In genomic region chr2:119846021-119846420, GRCh38 we compare ENCODE assay signal across 20 cellular contexts.
"Had no signal": no experiment of that assay in that cellular context is flagged by ENCODE, and none has a peak within 500 bp of the region (broad histone marks: within the 10 kb centered on the region; RNA-seq: fewer than 3 reads in every experiment).

No MANE protein-coding gene starts in this region.

- H3K4me3 ChIP-seq: lung, psoas muscle, right lobe of liver, stomach, thoracic aorta, upper lobe of right lung had no signal

- H3K9me3 Mint-ChIP-seq: effector memory CD8-positive, alpha-beta T cell had no signal

- H3K4me3 Mint-ChIP-seq: activated CD4-positive, alpha-beta memory T cell treated with anti-CD3 and anti-CD28 coated beads for 36 hours; activated CD4-positive, alpha-beta T cell treated with anti-CD3 and anti-CD28 coated beads for 36 hours; activated CD8-positive, alpha-beta memory T cell treated with anti-CD3 and anti-CD28 coated beads, Interleukin-2, amount 10 ng/mL, durations not matched to agents 7 days and 5 days; activated naive CD4-positive, alpha-beta T cell treated with anti-CD3 and anti-CD28 coated beads for 36 hours; activated naive CD8-positive, alpha-beta T cell treated with anti-CD3 and anti-CD28 coated beads, Interleukin-2, amount 50 U/mL, for 24 hours; dendritic cell treated with granulocyte-macrophage colony-stimulating factor and Interleukin-4, amounts not matched to agents 40 ng/mL and 50 ng/mL, for 4 days; neural crest cell had no signal

- DNase-seq: activated CD4-positive, alpha-beta memory T cell treated with anti-CD3 and anti-CD28 coated beads for 36 hours; activated CD4-positive, alpha-beta T cell treated with anti-CD3 and anti-CD28 coated beads for 36 hours; activated CD8-positive, alpha-beta memory T cell treated with anti-CD3 and anti-CD28 coated beads, Interleukin-2, amount 10 ng/mL, durations not matched to agents 7 days and 5 days; activated naive CD4-positive, alpha-beta T cell treated with anti-CD3 and anti-CD28 coated beads for 36 hours; activated naive CD8-positive, alpha-beta T cell treated with anti-CD3 and anti-CD28 coated beads, Interleukin-2, amount 50 U/mL, for 24 hours; activated T-cell treated with anti-CD3 and anti-CD28 coated beads, Interleukin-2, amount 50 U/mL, for 1 hour; aorta; cerebellar nuclear complex; effector memory CD8-positive, alpha-beta T cell; left colon; midbrain; psoas muscle; right lobe of liver; stomach; upper lobe of right lung had no signal

- H3K27me3 Mint-ChIP-seq: activated CD4-positive, alpha-beta memory T cell treated with anti-CD3 and anti-CD28 coated beads for 36 hours; activated CD4-positive, alpha-beta T cell treated with anti-CD3 and anti-CD28 coated beads for 36 hours; activated CD8-positive, alpha-beta memory T cell treated with anti-CD3 and anti-CD28 coated beads, Interleukin-2, amount 10 ng/mL, durations not matched to agents 7 days and 5 days; activated naive CD8-positive, alpha-beta T cell treated with anti-CD3 and anti-CD28 coated beads, Interleukin-2, amount 50 U/mL, for 24 hours; dendritic cell treated with granulocyte-macrophage colony-stimulating factor and Interleukin-4, amounts not matched to agents 40 ng/mL and 50 ng/mL, for 4 days; effector memory CD8-positive, alpha-beta T cell had no signal

- H3K4me1 Mint-ChIP-seq: neural crest cell had no signal

- ATAC-seq: activated CD4-positive, alpha-beta T cell treated with anti-CD3 and anti-CD28 coated beads for 36 hours; activated CD8-positive, alpha-beta memory T cell treated with anti-CD3 and anti-CD28 coated beads, Interleukin-2, amount 10 ng/mL, durations not matched to agents 7 days and 5 days; activated naive CD8-positive, alpha-beta T cell treated with anti-CD3 and anti-CD28 coated beads, Interleukin-2, amount 50 U/mL, for 24 hours; effector memory CD8-positive, alpha-beta T cell; left colon; psoas muscle; right lobe of liver; upper lobe of right lung had no signal

- H3K27ac Mint-ChIP-seq: activated CD4-positive, alpha-beta memory T cell treated with anti-CD3 and anti-CD28 coated beads for 36 hours; activated CD4-positive, alpha-beta T cell treated with anti-CD3 and anti-CD28 coated beads for 36 hours; activated CD8-positive, alpha-beta memory T cell treated with anti-CD3 and anti-CD28 coated beads, Interleukin-2, amount 10 ng/mL, durations not matched to agents 7 days and 5 days; activated naive CD4-positive, alpha-beta T cell treated with anti-CD3 and anti-CD28 coated beads for 36 hours; activated naive CD8-positive, alpha-beta T cell treated with anti-CD3 and anti-CD28 coated beads, Interleukin-2, amount 50 U/mL, for 24 hours; activated T-helper 2 cell treated with anti-CD3 and anti-CD28 coated beads, Interferon-gamma antibody, Interleukin-2, Interleukin-4, amounts not matched to agents 10 μg/mL and 5 μg/mL and 100 μg/mL, durations not matched to agents 14 hours and 24 hours and 36 hours; dendritic cell treated with granulocyte-macrophage colony-stimulating factor and Interleukin-4, amounts not matched to agents 40 ng/mL and 50 ng/mL, for 4 days had no signal
